11 cellular contexts compared by ENCODE assay signal in the genomic region with DNA sequence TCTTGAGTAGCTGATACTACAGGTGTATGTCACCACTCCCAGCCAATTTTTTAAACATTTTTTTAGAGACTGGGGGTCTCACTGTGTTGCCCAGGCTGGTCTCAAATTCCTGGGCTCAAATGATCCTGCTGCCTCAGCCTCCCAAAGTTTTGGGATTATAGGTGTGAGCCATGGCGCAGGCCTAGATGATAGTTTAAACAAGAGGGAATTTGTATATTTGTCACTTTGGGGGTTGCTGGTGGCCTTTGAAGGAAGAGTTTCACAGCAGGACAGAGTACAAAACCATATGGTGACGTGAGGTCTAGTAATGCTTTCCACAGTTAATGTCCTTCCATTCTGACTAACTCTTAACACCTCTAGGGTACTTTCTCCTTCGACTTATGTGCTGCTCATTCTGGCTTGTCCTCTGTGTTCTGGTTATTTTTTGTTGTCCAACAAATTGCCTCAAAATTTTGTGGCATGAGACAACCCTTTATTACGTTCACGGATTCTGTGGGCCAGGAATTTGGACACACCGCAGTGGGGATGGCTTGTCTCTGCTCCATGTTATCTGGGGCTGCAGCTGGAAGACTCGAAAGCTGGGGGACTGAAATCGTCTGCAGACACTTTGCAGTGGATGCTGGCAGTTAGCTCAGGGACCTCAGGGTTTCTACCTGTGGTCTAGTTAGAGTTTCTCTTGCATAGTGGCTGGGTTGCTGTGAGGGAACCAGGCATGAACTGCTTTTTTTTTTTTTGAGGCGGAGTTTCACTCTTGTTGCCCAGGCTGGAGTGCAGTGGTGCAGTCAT. TPM values are rescaled to one million over a fixed set of nuclear protein-coding genes. Genes with fewer than 3 reads are reported as not detected.
A peak's percentile ranks its signal among the peaks of the same experiment; 100 is the strongest.
DNase-seq lines count a peak whose midpoint lies in the region; ATAC-seq and TF ChIP-seq lines count a peak whose summit lies in the region.
"Had no signal": no experiment of that assay in that cellular context is flagged by ENCODE, and none has a peak within 500 bp of the region (broad histone marks: within the 10 kb centered on the region; RNA-seq: fewer than 3 reads in every experiment).

No MANE protein-coding gene starts in this region.

- no peak for DNase-seq in epithelial cell of prostate (ENCODE audit: low read depth, low spot score)
- DNase-seq in DMS79 (lab: John Stamatoyannopoulos, UW): no peak
- DNase-seq in HPDE6-E6E7 (ENCODE audit: extremely low spot score): no peak
- no peak for DNase-seq in left lobe of liver (ENCODE audit: low spot score)
- DNase-seq: effector CD8-positive, alpha-beta T cell; NCI-H1105; Right ventricle myocardium superior had no signal

- H3K27ac ChIP-seq in epithelial cell of prostate: peak overlapping the region; percentile 99

- ATAC-seq in GM18868 (IDR thresholded peaks at IDR 0.05; ENCODE audit: unreplicated experiment): peak; percentile 70
- peak; percentile 61 for ATAC-seq in GM21447 (IDR thresholded peaks at IDR 0.05; ENCODE audit: unreplicated experiment)
- ATAC-seq in HG03521 (IDR thresholded peaks at IDR 0.05; ENCODE audit: unreplicated experiment): peak; percentile 47
- no peak for ATAC-seq in left lobe of liver
- ATAC-seq in GM18505 (IDR thresholded peaks at IDR 0.05; ENCODE audit: unreplicated experiment): no peak

- TF ChIP-seq POLR2A in GM18505 (IDR thresholded peaks at IDR 0.05; ENCODE audit: borderline replicate concordance, extremely low read depth, insufficient read depth, insufficient read length): no peak

RNA-seq across cellular contexts. Expression of gene IER3, which starts 23.0 kb away (rescaled TPM):
- 5.8 TPM for total RNA-seq in left lobe of liver

RNA-seq across cellular contexts. Expression of gene FLOT1, which starts 24.9 kb away (rescaled TPM):
- total RNA-seq in left lobe of liver: 45.9 TPM

RNA-seq across cellular contexts. Expression of gene TUBB, which starts 47.2 kb away (rescaled TPM):
- total RNA-seq in left lobe of liver: 219 TPM

RNA-seq across cellular contexts. Expression of gene MDC1, which starts 50.3 kb away (rescaled TPM):
- 13.7 TPM for total RNA-seq in left lobe of liver

Comparison
In these comparisons a context has a peak if more than half of its experiments do, and no peak if none do; other contexts are left out.
1. ATAC-seq: peak in GM18868 (single experiment), GM21447 (single experiment) and HG03521 (single experiment); none in left lobe of liver (single experiment) and GM18505 (single experiment).